In the genomic region with DNA sequence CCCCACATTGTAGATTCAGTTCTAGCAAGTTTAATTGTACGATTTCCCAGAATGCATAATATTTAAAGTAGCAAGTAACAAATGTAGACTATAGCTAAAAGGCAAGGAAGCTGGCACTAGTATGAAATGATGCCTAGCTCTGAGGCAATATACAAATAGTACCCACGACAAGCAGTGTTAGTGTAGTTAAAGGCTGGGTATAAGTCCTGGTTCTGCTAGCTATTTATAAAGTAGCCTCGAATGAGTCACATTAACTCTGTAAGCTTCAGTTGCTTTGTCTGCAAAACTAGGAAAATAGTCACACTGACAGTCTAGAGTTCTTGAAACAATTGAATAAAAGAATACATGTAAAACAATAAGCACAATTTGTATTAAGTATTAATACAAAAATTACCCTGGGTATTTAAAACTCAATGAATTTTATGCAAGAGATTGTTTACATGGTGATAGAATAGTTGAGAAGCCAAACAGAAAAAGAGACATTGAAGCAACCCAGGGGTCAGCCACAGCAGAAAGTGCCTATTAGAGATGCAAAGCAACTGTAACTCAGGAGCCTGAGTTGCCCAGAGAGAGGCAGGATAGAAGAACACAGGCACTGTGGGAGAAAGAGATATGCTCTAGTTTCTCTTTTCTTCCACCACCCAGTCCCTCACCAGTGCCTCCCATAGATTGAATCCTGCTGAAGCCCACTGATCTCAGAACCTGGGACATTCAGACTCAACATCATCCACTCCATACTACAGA, we compare ENCODE assay signal across 1 cellular context.
TF ChIP-seq lines count a peak whose summit lies in the region.

No MANE protein-coding gene starts in this region.

TF ChIP-seq in WTC11, 78 proteins besides CTCF, POLR2A, EP300 and RAD21:
- TF ChIP-seq RORB (CRISPR knock-in tag; IDR thresholded peaks at IDR 0.05): no peak
- no peak for TF ChIP-seq ZNF138 (CRISPR knock-in tag; conservative IDR thresholded peaks at IDR 0.05)
- TF ChIP-seq, protein P1, sequence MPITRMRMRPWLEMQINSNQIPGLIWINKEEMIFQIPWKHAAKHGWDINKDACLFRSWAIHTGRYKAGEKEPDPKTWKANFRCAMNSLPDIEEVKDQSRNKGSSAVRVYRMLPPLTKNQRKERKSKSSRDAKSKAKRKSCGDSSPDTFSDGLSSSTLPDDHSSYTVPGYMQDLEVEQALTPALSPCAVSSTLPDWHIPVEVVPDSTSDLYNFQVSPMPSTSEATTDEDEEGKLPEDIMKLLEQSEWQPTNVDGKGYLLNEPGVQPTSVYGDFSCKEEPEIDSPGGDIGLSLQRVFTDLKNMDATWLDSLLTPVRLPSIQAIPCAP (CRISPR knock-in tag; IDR thresholded peaks at IDR 0.05): no peak
- TF ChIP-seq SMAD4 (CRISPR knock-in tag; IDR thresholded peaks at IDR 0.05): no peak
- TF ChIP-seq, protein P2, sequence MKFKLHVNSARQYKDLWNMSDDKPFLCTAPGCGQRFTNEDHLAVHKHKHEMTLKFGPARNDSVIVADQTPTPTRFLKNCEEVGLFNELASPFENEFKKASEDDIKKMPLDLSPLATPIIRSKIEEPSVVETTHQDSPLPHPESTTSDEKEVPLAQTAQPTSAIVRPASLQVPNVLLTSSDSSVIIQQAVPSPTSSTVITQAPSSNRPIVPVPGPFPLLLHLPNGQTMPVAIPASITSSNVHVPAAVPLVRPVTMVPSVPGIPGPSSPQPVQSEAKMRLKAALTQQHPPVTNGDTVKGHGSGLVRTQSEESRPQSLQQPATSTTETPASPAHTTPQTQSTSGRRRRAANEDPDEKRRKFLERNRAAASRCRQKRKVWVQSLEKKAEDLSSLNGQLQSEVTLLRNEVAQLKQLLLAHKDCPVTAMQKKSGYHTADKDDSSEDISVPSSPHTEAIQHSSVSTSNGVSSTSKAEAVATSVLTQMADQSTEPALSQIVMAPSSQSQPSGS (CRISPR knock-in tag; IDR thresholded peaks at IDR 0.05; ENCODE audit: borderline replicate concordance, low read depth): no peak
- TF ChIP-seq MYBL2 (CRISPR knock-in tag; IDR thresholded peaks at IDR 0.05): no peak
- no peak for TF ChIP-seq GABPB1 (CRISPR knock-in tag; IDR thresholded peaks at IDR 0.05)
- no peak for TF ChIP-seq ELF4 (CRISPR knock-in tag; IDR thresholded peaks at IDR 0.05; ENCODE audit: low read depth)
- no peak for TF ChIP-seq ZNF423 (CRISPR knock-in tag; IDR thresholded peaks at IDR 0.05)
- no peak for TF ChIP-seq HMGA2 (CRISPR knock-in tag; IDR thresholded peaks at IDR 0.05)
- no peak for TF ChIP-seq ZNF317 (CRISPR knock-in tag; IDR thresholded peaks at IDR 0.05; ENCODE audit: borderline replicate concordance, low read depth)
- TF ChIP-seq, protein P3, sequence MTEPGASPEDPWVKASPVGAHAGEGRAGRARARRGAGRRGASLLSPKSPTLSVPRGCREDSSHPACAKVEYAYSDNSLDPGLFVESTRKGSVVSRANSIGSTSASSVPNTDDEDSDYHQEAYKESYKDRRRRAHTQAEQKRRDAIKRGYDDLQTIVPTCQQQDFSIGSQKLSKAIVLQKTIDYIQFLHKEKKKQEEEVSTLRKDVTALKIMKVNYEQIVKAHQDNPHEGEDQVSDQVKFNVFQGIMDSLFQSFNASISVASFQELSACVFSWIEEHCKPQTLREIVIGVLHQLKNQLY (CRISPR knock-in tag; IDR thresholded peaks at IDR 0.05): no peak
- TF ChIP-seq RELA (CRISPR knock-in tag; IDR thresholded peaks at IDR 0.05; ENCODE audit: borderline replicate concordance): no peak
- TF ChIP-seq IRF2 (CRISPR knock-in tag; IDR thresholded peaks at IDR 0.05; ENCODE audit: borderline replicate concordance, low read depth): no peak
- no peak for TF ChIP-seq TEAD1 (CRISPR knock-in tag; IDR thresholded peaks at IDR 0.05)
